8 cellular contexts compared by ENCODE assay signal in genomic region chr16:29259635-29260457, GRCh38.
DNase-seq lines count a peak whose midpoint lies in the region; ATAC-seq, FAIRE-seq and TF ChIP-seq lines count a peak whose summit lies in the region.
"Not testable (repeated sequence)": the region's sequence is repeated elsewhere in the genome, so short reads cannot be mapped to it uniquely, and the experiment has no call there.

No MANE protein-coding gene starts in this region.

- CTCF ChIA-PET in K562 (lab: Yijun Ruan, JAX; ENCODE audit: low intra/inter-chr PET ratio) = not testable (repeated sequence)

- intact Hi-C loops in K562 (cut with micrococcal nuclease); spleen (cut with DNase I; ENCODE audit: low total_unique reads): not testable (repeated sequence)
- intact Hi-C loops in heart left ventricle (cut with DNase I) (loop anchor here in 7 of 10 donors (5.0 to 10.0 kb wide), 3 partner anchors 143 to 148 kb away; no protein-coding TSS in a partner anchor), ovary (cut with DNase I) (loop anchor here in 2 of 4 donors (5.0 to 10.0 kb wide), 2 partner anchors 143 to 145 kb away; no protein-coding TSS in a partner anchor)

- TF ChIP-seq CTCF in K562 (IDR thresholded peaks at IDR 0.05 in 2 of 3, conservative IDR thresholded peaks at IDR 0.05 in 1 of 3; ENCODE audit: insufficient read depth in 2 of 3, low read depth in 1 of 3, low read length in 3 of 3); heart left ventricle (IDR thresholded peaks at IDR 0.05); lung (IDR thresholded peaks at IDR 0.05; ENCODE audit: control extremely low read depth, extremely low read depth); ovary (IDR thresholded peaks at IDR 0.05); spleen (IDR thresholded peaks at IDR 0.05 in 8 of 11, conservative IDR thresholded peaks at IDR 0.05 in 3 of 11): not testable (repeated sequence)

- not testable (repeated sequence) for H3K4me2 ChIP-seq in K562 (ENCODE audit: insufficient read depth, low read length)

- H3K4me3 ChIP-seq in K562; lung; ovary; urinary bladder (ENCODE audit: low read depth, low read length): not testable (repeated sequence)
- H3K4me3 ChIP-seq in heart left ventricle (peak overlapping the region in 1 of 12 donors; percentile 20), spleen (peak overlapping the region in 1 of 8 donors; percentile 35)

- not testable (repeated sequence) for H3K79me2 ChIP-seq in K562 (ENCODE audit: control insufficient read depth, insufficient read depth, low read length)

- TF ChIP-seq EP300 in K562 (IDR thresholded peaks at IDR 0.05; ENCODE audit: low read length); ovary (IDR thresholded peaks at IDR 0.05): not testable (repeated sequence)

- H3K36me3 ChIP-seq in K562 (ENCODE audit: control insufficient read depth, insufficient read depth, low read length); heart left ventricle; lung (ENCODE audit: control insufficient read depth in 2 of 2, insufficient read depth in 2 of 2, low read length in 2 of 2); ovary; spleen; urinary bladder (ENCODE audit: insufficient read depth): not testable (repeated sequence)

- H4K20me1 ChIP-seq in K562 (replicated peaks; ENCODE audit: control insufficient read depth, insufficient read depth, low read length) = not testable (repeated sequence)

- H3K9me1 ChIP-seq in K562 (ENCODE audit: control insufficient read depth, insufficient read depth, low read length) = not testable (repeated sequence)

- H3K4me1 ChIP-seq in K562 (replicated peaks in 1 of 2; ENCODE audit: control insufficient read depth in 2 of 2, insufficient read depth in 2 of 2, low read length in 2 of 2) (peaks cover 23 to 54% of the 10 kb centered on the region in 2 experiments), heart left ventricle (peaks cover 0 to 67% (median 21%) of the 10 kb centered on the region in 12 donors), ovary (ENCODE audit: insufficient read depth) (peaks cover 42% of the 10 kb centered on the region), spleen (peaks cover 0 to 38% (median 10%) of the 10 kb centered on the region in 6 donors)
- not testable (repeated sequence) for H3K4me1 ChIP-seq in lung (ENCODE audit: control insufficient read depth in 2 of 2, insufficient read depth in 2 of 2, low read length in 2 of 2); urinary bladder (ENCODE audit: insufficient read depth)

- peak overlapping the region in 1 of 2 experiments; percentile 52; a peak in 1 of 4 replicates for H3K9ac ChIP-seq in K562 (ENCODE audit: insufficient read depth in 1 of 2, low read depth in 2 of 2, low read length in 2 of 2)

- not testable (repeated sequence) for TF ChIP-seq RAD21 in K562 (CRISPR knock-in tag; conservative IDR thresholded peaks at IDR 0.05 in 1 of 2, IDR thresholded peaks at IDR 0.05 in 1 of 2)

- TF ChIP-seq POLR2A in K562 (conservative IDR thresholded peaks at IDR 0.05); heart left ventricle (IDR thresholded peaks at IDR 0.05); ovary (IDR thresholded peaks at IDR 0.05); spleen (IDR thresholded peaks at IDR 0.05): not testable (repeated sequence)

- 59% methylated on average over 13 of the region's 25 CpGs for WGBS in K562 (ENCODE audit: insufficient coverage, low coverage, missing lambda C conversion rate)
- 47 to 74% (median 63%) methylated on average over 6 to 25 of the region's 25 CpGs for WGBS in heart left ventricle, 4 donors
- 79 to 94% methylated on average over 15 to 25 of the region's 25 CpGs for WGBS in lung, 2 donors
- WGBS in ovary, 3 donors = 8 to 33% (median 15%) methylated on average over 15 to 25 of the region's 25 CpGs
- WGBS in spleen, 5 donors = 58 to 71% (median 69%) methylated on average over 12 to 25 of the region's 25 CpGs
- 68% methylated on average over 25 of the region's 25 CpGs for WGBS in urinary bladder

- peak; percentile 17 for ATAC-seq in K562
- peak in 3 of 4 donors; percentile 6 to 39 (median 38) for ATAC-seq in heart left ventricle
- ATAC-seq in lung (ENCODE audit: insufficient read depth, low FRiP score) = not testable (repeated sequence)

- H3K9me3 ChIP-seq in K562 (replicated peaks; ENCODE audit: control insufficient read depth, insufficient read depth, low read depth, low read length); heart left ventricle; lung (ENCODE audit: control insufficient read depth in 2 of 2, insufficient read depth in 1 of 2, low read length in 1 of 2); ovary; spleen: not testable (repeated sequence)

- POLR2A ChIA-PET in K562 (lab: Yijun Ruan, JAX) = not testable (repeated sequence)

- not testable (repeated sequence) for FAIRE-seq in K562 (lab: Jason Lieb, UNC)

- in situ Hi-C loops in G401 (cut with HindIII; ENCODE audit: low sequenced_read_pairs) = not testable (repeated sequence)
- in situ Hi-C loops in K562 (cut with MboI) = loop anchor here (10.0 kb wide), 1 partner anchor 285 kb away; the partner anchor contains the start of gene SPNS1

- not testable (repeated sequence) for H3K27me3 ChIP-seq in K562 (ENCODE audit: control insufficient read depth in 2 of 2, insufficient read depth in 2 of 2, low read length in 2 of 2); heart left ventricle; lung (ENCODE audit: control insufficient read depth, insufficient read depth); ovary; spleen (replicated peaks in 1 of 7)

- not testable (repeated sequence) for BruUV-seq in K562 (replicated peaks; lab: Mats Ljungman, UMichigan)

- H3K27ac ChIP-seq in K562 (ENCODE audit: extremely low read depth, low read depth, low read length) = not testable (repeated sequence)
- H3K27ac ChIP-seq in heart left ventricle (peak overlapping the region; percentile 62 to 95 (median 84)), lung (ENCODE audit: low read depth in 1 of 2, low read length in 1 of 2) (peak overlapping the region; percentile 63 to 88), ovary (peak overlapping the region; percentile 75 to 90), spleen (peak overlapping the region in 7 of 8 donors; percentile 43 to 84 (median 76)), urinary bladder (ENCODE audit: low read depth) (peak overlapping the region; percentile 38)

- DNase-seq in G401 (ENCODE audit: low spot score) = peak; percentile 32
- DNase-seq in K562 (ENCODE audit: extremely low read depth in 1 of 4, low spot score in 3 of 4) = peak in 1 of 4 experiments; percentile 37
- DNase-seq in heart left ventricle = peak in 1 of 5 donors; percentile 68
- DNase-seq in islet precursor cell = peak; percentile 49
- not testable (repeated sequence) for DNase-seq in lung (ENCODE audit: low spot score); spleen
- DNase-seq in ovary = peak; percentile 80 to 91 (median 86)

- H2AFZ ChIP-seq in K562 (ENCODE audit: low read depth, low read length) = peak overlapping the region; percentile 59; the same call in 1 of the 2 replicates

TF ChIP-seq in K562, 482 proteins besides CTCF, POLR2A, EP300 and RAD21:
- 0 out of 2 replicates have a peak, but pooled peaks have one; percentile 52 for TF ChIP-seq ZNF584 (CRISPR knock-in tag; IDR thresholded peaks at IDR 0.05; ENCODE audit: low read depth)
- peak; percentile 30; the same call in 1 of the 2 replicates for TF ChIP-seq EGR1 (conservative IDR thresholded peaks at IDR 0.05)
- peak; percentile 82; the same call in 1 of the 2 replicates for TF ChIP-seq ZNF263 (CRISPR knock-in tag; IDR thresholded peaks at IDR 0.05; ENCODE audit: borderline replicate concordance)
- TF ChIP-seq VEZF1 (CRISPR knock-in tag; IDR thresholded peaks at IDR 0.05) = peak; percentile 25; the same call in 1 of the 2 replicates
- peak; percentile 94 for TF ChIP-seq ESRRA (IDR thresholded peaks at IDR 0.05; ENCODE audit: borderline replicate concordance, low read depth)
